ENCODE assay signal across 9 cellular contexts in the genomic region with DNA sequence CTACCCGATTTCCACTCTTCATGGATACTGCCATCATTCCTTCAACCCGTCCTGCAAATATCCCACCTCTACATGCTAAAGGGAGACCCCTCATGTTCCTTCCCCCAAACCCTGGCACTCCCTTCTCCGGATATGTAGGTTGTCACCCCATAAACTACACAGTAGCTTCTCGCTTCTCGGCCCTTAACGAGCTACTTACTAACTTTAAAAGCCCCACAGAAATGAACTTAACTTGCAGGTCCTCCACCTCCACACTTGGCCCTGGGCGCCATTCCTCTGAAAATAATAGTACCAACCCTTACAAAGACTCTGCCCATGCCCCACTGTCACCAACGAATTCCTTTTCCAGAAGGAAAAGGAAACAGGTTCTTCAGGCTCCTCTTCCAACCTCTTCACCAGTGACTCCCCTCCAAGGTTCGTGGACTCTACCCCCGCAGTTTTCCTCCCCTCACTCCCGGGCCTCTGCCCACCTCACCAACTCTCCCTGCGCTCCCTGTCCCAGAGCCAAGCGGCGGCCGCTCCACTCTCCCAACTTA. TPM values are rescaled to one million over a fixed set of nuclear protein-coding genes. Genes with fewer than 3 reads are reported as not detected.
DNase-seq lines count a peak whose midpoint lies in the region; ATAC-seq and TF ChIP-seq lines count a peak whose summit lies in the region.
"Had no signal": no experiment of that assay in that cellular context is flagged by ENCODE, and none has a peak within 500 bp of the region (broad histone marks: within the 10 kb centered on the region; RNA-seq: fewer than 3 reads in every experiment).

No MANE protein-coding gene starts in this region.

- no peak for TF ChIP-seq EP300 in gastroesophageal sphincter (IDR thresholded peaks at IDR 0.05)

- H3K4me2 ChIP-seq in H9 (ENCODE audit: insufficient read depth, insufficient read length, low read length): peak overlapping the region; percentile 93

- ATAC-seq in gastroesophageal sphincter (no peak), GM19035 (IDR thresholded peaks at IDR 0.05; ENCODE audit: unreplicated experiment) (no peak)

- no peak overlapping the region for H4K5ac ChIP-seq in H9 (ENCODE audit: insufficient read length, low read depth, low read length)

- H2BK20ac ChIP-seq in H9 (ENCODE audit: low read depth, low read length, poor library complexity, severe bottlenecking): no peak overlapping the region

- H3K9ac ChIP-seq in H9 (ENCODE audit: extremely low read depth, insufficient read length, low read length): peak overlapping the region; percentile 76

- no peak overlapping the region for H3K18ac ChIP-seq in H9 (ENCODE audit: insufficient read length, low read depth, low read length)

- no peak overlapping the region for H4K91ac ChIP-seq in H9 (ENCODE audit: insufficient read length, low read depth, low read length)

- no peak overlapping the region for H2BK15ac ChIP-seq in H9 (ENCODE audit: low read depth, low read length)

- H2BK5ac ChIP-seq in H9 (ENCODE audit: insufficient read length, low read length): no peak overlapping the region

- no peaks in the 10 kb centered on the region for H3K27me3 ChIP-seq in H9 (ENCODE audit: insufficient read depth, low read length)
- H3K27me3 ChIP-seq in gastroesophageal sphincter: no peaks in the 10 kb centered on the region

- H2BK120ac ChIP-seq in H9 (ENCODE audit: low read depth, low read length, poor library complexity, severe bottlenecking): no peak overlapping the region

- H2AK5ac ChIP-seq in H9 (ENCODE audit: insufficient read length, low read length): no peak overlapping the region

- no peak overlapping the region for H3K23ac ChIP-seq in H9 (ENCODE audit: insufficient read length, low read depth, low read length)

- H4K8ac ChIP-seq in H9 (replicated peaks; ENCODE audit: insufficient read length, low read depth, low read length): no peak overlapping the region

- H3K9me3 Mint-ChIP-seq in H9: no peaks in the 10 kb centered on the region

- H3K9me3 ChIP-seq in H9 (ENCODE audit: control insufficient read depth, low read depth, low read length) (no peaks in the 10 kb centered on the region), gastroesophageal sphincter (no peaks in the 10 kb centered on the region)

- H3K4me3 ChIP-seq in gastroesophageal sphincter: peak overlapping the region; percentile 96 to 99
- H3K4me3 ChIP-seq in skin epidermis: peak overlapping the region; percentile 86 to 100 (median 98)

- H3K36me3 Mint-ChIP-seq in H9 (ENCODE audit: insufficient read depth in 1 of 3, low read depth in 3 of 3): peaks cover 3 to 12% (median 11%) of the 10 kb centered on the region in 3 experiments; a peak in 5 of 7 replicates

- H3K27ac ChIP-seq in H9 (ENCODE audit: insufficient read length, low read depth, low read length) (no peak overlapping the region), VCaP (peak overlapping the region; percentile 97), gastroesophageal sphincter (peak overlapping the region in 3 of 4 donors; percentile 94 to 95 (median 94)), skin epidermis (peak overlapping the region; percentile 65 to 99 (median 95))

- peak overlapping the region in 2 of 3 experiments; percentile 95 to 96; a peak in 4 of 7 replicates for H3K27ac Mint-ChIP-seq in H9

- WGBS in H9 (ENCODE audit: extremely low coverage, insufficient read length, low lambda C conversion rate): no CpG with 5 or more reads among the region's 15 CpGs
- WGBS in gastroesophageal sphincter (ENCODE audit: low coverage in 1 of 2), 2 donors: 6 to 15% methylated on average over 7 to 15 of the region's 15 CpGs

- H3K36me3 ChIP-seq in gastroesophageal sphincter: no peaks in the 10 kb centered on the region

- H3K4me3 Mint-ChIP-seq in H9: peak overlapping the region; percentile 99 to 100

- no peaks in the 10 kb centered on the region for H4K20me1 ChIP-seq in H9 (ENCODE audit: control insufficient read depth, insufficient read depth, insufficient read length)

- H3K4ac ChIP-seq in H9 (ENCODE audit: low read depth, low read length): no peak overlapping the region

- H3K23me2 ChIP-seq in H9 (ENCODE audit: insufficient read length, low read depth, low read length, poor library complexity, severe bottlenecking): peaks cover 10% of the 10 kb centered on the region

- no peak for TF ChIP-seq POLR2A in gastroesophageal sphincter (IDR thresholded peaks at IDR 0.05)

- H3T11ph ChIP-seq in H9 (ENCODE audit: low read length): no peak overlapping the region

- H2AFZ ChIP-seq in H9 (ENCODE audit: low read length): no peak overlapping the region

- no peaks in the 10 kb centered on the region; the same call in 1 of the 2 replicates for H3K4me1 ChIP-seq in H9 (ENCODE audit: insufficient read depth, low read length)
- H3K4me1 ChIP-seq in gastroesophageal sphincter: peaks cover 0 to 41% (median 13%) of the 10 kb centered on the region in 3 donors

- H3K14ac ChIP-seq in H9 (ENCODE audit: insufficient read depth, low read length): no peak overlapping the region

- H3K4me1 Mint-ChIP-seq in H9: peaks cover 17 to 21% of the 10 kb centered on the region in 2 experiments

- no peak for TF ChIP-seq CTCF in H9 (conservative IDR thresholded peaks at IDR 0.05)
- no peak for TF ChIP-seq CTCF in VCaP (conservative IDR thresholded peaks at IDR 0.05)
- TF ChIP-seq CTCF in gastroesophageal sphincter (IDR thresholded peaks at IDR 0.05): no peak

- H3K79me2 ChIP-seq in H9 (ENCODE audit: insufficient read depth, low read length): peaks cover 21% of the 10 kb centered on the region; the same call in 1 of the 2 replicates

- no peaks in the 10 kb centered on the region; the same call in 1 of the 2 replicates for H3K27me3 Mint-ChIP-seq in H9 (ENCODE audit: low read depth)

- peaks cover 3% of the 10 kb centered on the region for H3K79me1 ChIP-seq in H9 (ENCODE audit: insufficient read depth, low read depth, low read length, poor library complexity, severe bottlenecking)

- H2BK12ac ChIP-seq in H9 (ENCODE audit: insufficient read length, low read depth, low read length): no peak overlapping the region

- H3K56ac ChIP-seq in H9 (ENCODE audit: insufficient read length, low read depth, low read length): no peak overlapping the region

- DNase-seq in H9 (no peak), midbrain (lab: John Stamatoyannopoulos, UW) (no peak), NCI-H446 treated with DMSO at 0.1 percent for 48 hours (lab: John Stamatoyannopoulos, UW) (no peak), AML-193 (lab: John Stamatoyannopoulos, UW) (no peak)
- DNase-seq: NCI-H2171 had no signal

RNA-seq across cellular contexts. Expression of a gene that starts 1.2 kb away (rescaled TPM):
- total RNA-seq in H9 (2021): 46.3 and 47.2 TPM in 2 replicates
- total RNA-seq in gastroesophageal sphincter: 10 to 100 TPM; 16.2 to 20.2 (median 19.0) TPM
